ENCODE assay signal across 8 cellular contexts in the genomic region with DNA sequence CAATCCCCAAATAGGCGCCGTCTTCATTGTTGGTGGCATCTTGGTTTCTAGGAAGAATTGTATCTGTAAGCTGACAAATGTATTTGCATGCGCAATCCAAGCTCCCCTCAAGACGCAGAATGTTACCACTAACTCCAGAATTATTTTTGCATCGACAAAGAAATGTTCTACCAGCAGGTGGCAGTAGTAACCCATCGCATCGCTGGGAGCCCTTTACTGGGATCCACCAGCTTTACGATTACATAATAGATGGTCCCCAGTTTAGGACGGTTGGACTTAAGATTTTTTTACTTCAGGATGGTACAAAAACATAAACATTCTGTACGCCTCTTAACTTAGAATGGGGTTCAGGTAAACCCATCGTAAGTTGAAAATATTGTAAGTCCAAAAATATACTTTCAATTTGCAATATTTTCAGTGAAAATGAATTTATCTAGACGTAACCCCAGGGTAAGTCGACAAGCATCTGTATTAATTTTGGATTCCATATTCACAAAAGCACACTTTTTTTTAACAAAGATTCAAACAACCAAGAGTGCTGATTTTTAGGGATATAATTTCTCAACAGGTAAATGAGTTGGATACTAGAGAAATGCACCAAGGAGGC.
DNase-seq lines count a peak whose midpoint lies in the region; ATAC-seq and TF ChIP-seq lines count a peak whose summit lies in the region.

No MANE protein-coding gene starts in this region.

- no peaks in the 10 kb centered on the region for H4K20me1 ChIP-seq in DOHH2 (ENCODE audit: control insufficient read depth, insufficient read depth, low read depth, low read length)

- no peaks in the 10 kb centered on the region for H3K27me3 ChIP-seq in DOHH2 (ENCODE audit: control insufficient read depth, low read length)

- TF ChIP-seq CTCF in DOHH2 (IDR thresholded peaks at IDR 0.05; ENCODE audit: low read depth, low read length, poor library complexity, severe bottlenecking) (peak; percentile 90), HEK293 (tag by site-specific recombination; IDR thresholded peaks at IDR 0.05) (peak; percentile 46), fibroblast of pulmonary artery (IDR thresholded peaks at IDR 0.05; ENCODE audit: low read length, missing control alignments) (peak; percentile 68)
- TF ChIP-seq CTCF in activated CD8-positive, alpha-beta T cell treated with anti-CD3 and anti-CD28 coated beads for 36 hours (IDR thresholded peaks at IDR 0.05), result peak; percentile 88

- H3K79me2 ChIP-seq in DOHH2 (ENCODE audit: control insufficient read depth, low read length), result no peaks in the 10 kb centered on the region

- CTCF ChIA-PET in HEK293 (lab: Yijun Ruan, JAX), result interaction anchor here (0.6 to 3.1 kb wide), 24 partner anchors 8 to 1797 kb away, joined by 3 to 15 read pairs (median 3); partner anchors contain the start of gene ZPBP
- CTCF ChIA-PET in activated CD8-positive, alpha-beta T cell treated with anti-CD3 and anti-CD28 coated beads for 36 hours (lab: Charles Lee), result interaction anchor here (0.6 to 2.3 kb wide), 13 partner anchors 8 to 329 kb away, joined by 3 to 7 read pairs (median 3); no protein-coding TSS in a partner anchor

- H3K4me1 ChIP-seq in DOHH2 (ENCODE audit: control insufficient read depth, low read length), result no peaks in the 10 kb centered on the region
- H3K4me1 ChIP-seq in HEK293 (ENCODE audit: control insufficient read depth, insufficient read depth, low read length), result no peaks in the 10 kb centered on the region

- intact Hi-C loops in activated CD8-positive, alpha-beta T cell treated with anti-CD3 and anti-CD28 coated beads for 36 hours (cut with micrococcal nuclease), result no loop called here

- no peak overlapping the region for H3K27ac Mint-ChIP-seq in activated CD8-positive, alpha-beta T cell treated with anti-CD3 and anti-CD28 coated beads for 36 hours

- no peak overlapping the region for H3K4me3 Mint-ChIP-seq in activated CD8-positive, alpha-beta T cell treated with anti-CD3 and anti-CD28 coated beads for 36 hours

- H3K9me2 ChIP-seq in DOHH2 (replicated peaks; ENCODE audit: control insufficient read depth, low read length), result no peaks in the 10 kb centered on the region

- H3K36me3 Mint-ChIP-seq in activated CD8-positive, alpha-beta T cell treated with anti-CD3 and anti-CD28 coated beads for 36 hours (ENCODE audit: low read depth), result no peaks in the 10 kb centered on the region

- no peaks in the 10 kb centered on the region for H3K36me3 ChIP-seq in DOHH2 (ENCODE audit: control insufficient read depth, low read length)
- H3K36me3 ChIP-seq in HEK293 (ENCODE audit: control insufficient read depth in 2 of 2, insufficient read depth in 1 of 2, low read length in 2 of 2), result no peaks in the 10 kb centered on the region

- H3K4me1 Mint-ChIP-seq in activated CD8-positive, alpha-beta T cell treated with anti-CD3 and anti-CD28 coated beads for 36 hours (ENCODE audit: low read depth), result no peaks in the 10 kb centered on the region

- no peak overlapping the region for H3K4me3 ChIP-seq in DOHH2 (ENCODE audit: low read length)
- no peak overlapping the region for H3K4me3 ChIP-seq in HEK293 (ENCODE audit: low read depth, low read length)
- H3K4me3 ChIP-seq in fibroblast of pulmonary artery (replicated peaks; ENCODE audit: low read depth, low read length), result no peak overlapping the region

- H3K27ac ChIP-seq in DOHH2 (ENCODE audit: low read depth, low read length) (no peak overlapping the region), HEK293 (ENCODE audit: extremely low read depth, low read depth, low read length) (no peak overlapping the region)

- no peak for ATAC-seq in activated CD8-positive, alpha-beta T cell treated with anti-CD3 and anti-CD28 coated beads for 36 hours
- ATAC-seq in HG03039 (IDR thresholded peaks at IDR 0.05; ENCODE audit: unreplicated experiment) (no peak), GM18520 (IDR thresholded peaks at IDR 0.05; ENCODE audit: unreplicated experiment) (no peak)

- no peak overlapping the region for H3K4me2 ChIP-seq in DOHH2 (ENCODE audit: low read length)

- POLR2A ChIA-PET in HEK293 (lab: Yijun Ruan, JAX), result no interaction called here
- POLR2A ChIA-PET in activated CD8-positive, alpha-beta T cell treated with anti-CD3 and anti-CD28 coated beads for 36 hours (lab: Charles Lee), result no interaction called here

- peaks cover 2% of the 10 kb centered on the region for H3K27me3 Mint-ChIP-seq in activated CD8-positive, alpha-beta T cell treated with anti-CD3 and anti-CD28 coated beads for 36 hours

- H3K9me3 Mint-ChIP-seq in activated CD8-positive, alpha-beta T cell treated with anti-CD3 and anti-CD28 coated beads for 36 hours, result no peaks in the 10 kb centered on the region

- DNase-seq in NCI-H2227 treated with DMSO at 0.1 percent for 48 hours (lab: John Stamatoyannopoulos, UW), result peak; percentile 72
- DNase-seq in activated CD8-positive, alpha-beta T cell treated with anti-CD3 and anti-CD28 coated beads for 36 hours, result peak; percentile 63
- DNase-seq in fibroblast of pulmonary artery (ENCODE audit: low read depth), result peak; percentile 49
- DNase-seq in non-pigmented ciliary epithelial cell (ENCODE audit: low read depth), result peak; percentile 2

- H3F3A ChIP-seq in DOHH2 (ENCODE audit: control insufficient read depth, insufficient read depth), result no peaks in the 10 kb centered on the region

- H3K9me3 ChIP-seq in DOHH2 (ENCODE audit: control insufficient read depth, insufficient read depth, low read length), result no peaks in the 10 kb centered on the region
- no peaks in the 10 kb centered on the region for H3K9me3 ChIP-seq in HEK293 (ENCODE audit: control insufficient read depth, insufficient read depth, low read depth, low read length)

TF ChIP-seq in HEK293, 187 proteins besides CTCF, POLR2A, EP300 and RAD21:
- TF ChIP-seq BCL6B (tag by site-specific recombination; IDR thresholded peaks at IDR 0.05) (no peak), ZNF654 (tag by site-specific recombination; IDR thresholded peaks at IDR 0.05; ENCODE audit: low read depth) (peak; percentile 85)
- TF ChIP-seq, protein P1, sequence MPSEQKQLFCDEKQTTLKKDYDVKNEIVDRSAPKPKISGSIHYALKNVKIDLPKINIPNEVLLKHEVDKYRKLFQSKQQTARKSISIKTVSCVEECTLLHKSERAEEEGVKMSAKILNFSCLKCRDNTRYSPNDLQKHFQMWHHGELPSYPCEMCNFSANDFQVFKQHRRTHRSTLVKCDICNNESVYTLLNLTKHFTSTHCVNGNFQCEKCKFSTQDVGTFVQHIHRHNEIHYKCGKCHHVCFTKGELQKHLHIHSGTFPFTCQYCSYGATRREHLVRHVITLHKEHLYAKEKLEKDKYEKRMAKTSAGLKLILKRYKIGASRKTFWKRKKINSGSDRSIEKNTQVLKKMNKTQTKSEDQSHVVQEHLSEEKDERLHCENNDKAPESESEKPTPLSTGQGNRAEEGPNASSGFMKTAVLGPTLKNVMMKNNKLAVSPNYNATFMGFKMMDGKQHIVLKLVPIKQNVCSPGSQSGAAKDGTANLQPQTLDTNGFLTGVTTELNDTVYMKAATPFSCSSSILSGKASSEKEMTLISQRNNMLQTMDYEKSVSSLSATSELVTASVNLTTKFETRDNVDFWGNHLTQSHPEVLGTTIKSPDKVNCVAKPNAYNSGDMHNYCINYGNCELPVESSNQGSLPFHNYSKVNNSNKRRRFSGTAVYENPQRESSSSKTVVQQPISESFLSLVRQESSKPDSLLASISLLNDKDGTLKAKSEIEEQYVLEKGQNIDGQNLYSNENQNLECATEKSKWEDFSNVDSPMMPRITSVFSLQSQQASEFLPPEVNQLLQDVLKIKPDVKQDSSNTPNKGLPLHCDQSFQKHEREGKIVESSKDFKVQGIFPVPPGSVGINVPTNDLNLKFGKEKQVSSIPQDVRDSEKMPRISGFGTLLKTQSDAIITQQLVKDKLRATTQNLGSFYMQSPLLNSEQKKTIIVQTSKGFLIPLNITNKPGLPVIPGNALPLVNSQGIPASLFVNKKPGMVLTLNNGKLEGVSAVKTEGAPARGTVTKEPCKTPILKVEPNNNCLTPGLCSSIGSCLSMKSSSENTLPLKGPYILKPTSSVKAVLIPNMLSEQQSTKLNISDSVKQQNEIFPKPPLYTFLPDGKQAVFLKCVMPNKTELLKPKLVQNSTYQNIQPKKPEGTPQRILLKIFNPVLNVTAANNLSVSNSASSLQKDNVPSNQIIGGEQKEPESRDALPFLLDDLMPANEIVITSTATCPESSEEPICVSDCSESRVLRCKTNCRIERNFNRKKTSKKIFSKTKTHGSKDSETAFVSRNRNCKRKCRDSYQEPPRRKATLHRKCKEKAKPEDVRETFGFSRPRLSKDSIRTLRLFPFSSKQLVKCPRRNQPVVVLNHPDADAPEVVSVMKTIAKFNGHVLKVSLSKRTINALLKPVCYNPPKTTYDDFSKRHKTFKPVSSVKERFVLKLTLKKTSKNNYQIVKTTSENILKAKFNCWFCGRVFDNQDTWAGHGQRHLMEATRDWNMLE (tag by site-specific recombination; conservative IDR thresholded peaks at IDR 0.05; ENCODE audit: low read depth), result no peak

Comparison
In these comparisons a context has a peak if more than half of its experiments do, and no peak if none do; other contexts are left out.
1. DNase-seq: peak in every context shown above with its lines; median percentile 72 in NCI-H2227 treated with DMSO at 0.1 percent for 48 hours; 63 in activated CD8-positive, alpha-beta T cell treated with anti-CD3 and anti-CD28 coated beads for 36 hours; 49 in fibroblast of pulmonary artery; 2 in non-pigmented ciliary epithelial cell.